8 cellular contexts compared by ENCODE assay signal in the genomic region with DNA sequence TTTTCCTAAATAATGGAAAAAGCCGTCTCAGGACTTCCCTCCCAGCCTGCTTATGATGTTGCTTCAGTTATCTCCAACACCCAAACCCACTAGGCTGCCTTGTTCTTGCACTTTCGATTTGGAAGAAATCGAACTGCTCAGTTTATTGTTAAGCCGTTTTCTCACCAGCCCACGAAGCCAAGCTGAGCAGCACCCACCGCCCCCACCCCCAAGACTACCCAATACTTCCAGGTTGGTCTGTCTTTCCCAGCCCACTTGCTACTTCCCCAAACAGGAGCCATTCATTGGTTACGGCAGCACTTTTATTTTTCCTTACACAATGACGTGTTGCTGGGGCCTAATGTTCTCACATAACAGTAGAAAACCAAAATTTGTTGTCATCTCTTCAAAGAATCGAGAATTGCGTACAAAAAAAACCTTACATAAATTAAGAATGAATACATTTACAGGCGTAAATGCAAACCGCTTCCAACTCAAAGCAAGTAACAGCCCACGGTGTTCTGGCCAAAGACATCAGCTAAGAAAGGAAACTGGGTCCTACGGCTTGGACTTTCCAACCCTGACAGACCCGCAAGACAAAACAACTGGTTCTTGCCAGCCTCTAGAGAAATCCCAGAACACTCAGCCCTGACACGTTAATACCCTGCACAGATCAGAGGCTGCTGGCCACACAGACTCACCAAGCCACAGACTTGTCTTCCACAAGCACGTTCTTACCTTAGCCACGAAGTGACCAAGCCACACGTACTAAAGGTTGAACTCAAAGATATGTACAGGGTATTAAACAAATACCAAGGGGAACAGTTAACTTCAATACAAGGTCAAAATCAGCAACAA. TPM values are rescaled to one million over a fixed set of nuclear protein-coding genes. Genes with fewer than 3 reads are reported as not detected.
DNase-seq lines count a peak whose midpoint lies in the region; ATAC-seq, FAIRE-seq and TF ChIP-seq lines count a peak whose summit lies in the region.

No MANE protein-coding gene starts in this region.

- H3K27ac Mint-ChIP-seq in activated T-cell treated with anti-CD3 and anti-CD28 coated beads, Interleukin-2, amount 50 U/mL, for 24 hours: peak overlapping the region; percentile 94

- peaks cover 4% of the 10 kb centered on the region for H3K9me3 ChIP-seq in left ventricle myocardium inferior (replicated peaks)
- H3K9me3 ChIP-seq in right atrium auricular region: no peaks in the 10 kb centered on the region
- no peaks in the 10 kb centered on the region for H3K9me3 ChIP-seq in small intestine (ENCODE audit: control insufficient read depth, low read depth)

- H3K27ac ChIP-seq in left ventricle myocardium inferior (replicated peaks) (peak overlapping the region; percentile 99), right atrium auricular region (peak overlapping the region; percentile 42 to 98), small intestine (ENCODE audit: low read depth in 1 of 2, low read length in 1 of 2) (peak overlapping the region; percentile 72 to 91)

- H3K27me3 Mint-ChIP-seq in activated T-cell treated with anti-CD3 and anti-CD28 coated beads, Interleukin-2, amount 50 U/mL, for 24 hours: no peaks in the 10 kb centered on the region

- H3K4me3 ChIP-seq in left ventricle myocardium inferior (peak overlapping the region; percentile 93), right atrium auricular region (peak overlapping the region; percentile 67 to 94), small intestine (ENCODE audit: low read depth in 1 of 2, low read length in 2 of 2) (peak overlapping the region; percentile 89 to 97)

- FAIRE-seq in small intestine (lab: Jason Lieb, UNC): no peak

- H3K4me1 Mint-ChIP-seq in activated T-cell treated with anti-CD3 and anti-CD28 coated beads, Interleukin-2, amount 50 U/mL, for 24 hours (ENCODE audit: low read depth): peaks cover 18% of the 10 kb centered on the region

- peaks cover 50% of the 10 kb centered on the region for H3K36me3 Mint-ChIP-seq in activated T-cell treated with anti-CD3 and anti-CD28 coated beads, Interleukin-2, amount 50 U/mL, for 24 hours (ENCODE audit: low read depth)

- H3K4me1 ChIP-seq in left ventricle myocardium inferior: peaks cover 58% of the 10 kb centered on the region
- H3K4me1 ChIP-seq in right atrium auricular region: peaks cover 0 to 32% of the 10 kb centered on the region in 2 donors
- H3K4me1 ChIP-seq in small intestine (ENCODE audit: control insufficient read depth in 2 of 2, insufficient read depth in 1 of 2, low read depth in 1 of 2, low read length in 1 of 2): peaks cover 0 to 2% of the 10 kb centered on the region in 2 donors

- intact Hi-C loops in left ventricle myocardium inferior (cut with micrococcal nuclease): no loop called here
- intact Hi-C loops in left cardiac atrium (cut with DNase I): loop anchor here in 1 of 2 donors (2.0 kb wide), 1 partner anchor 113 kb away; no protein-coding TSS in a partner anchor

- no peaks in the 10 kb centered on the region for H3K9me3 Mint-ChIP-seq in activated T-cell treated with anti-CD3 and anti-CD28 coated beads, Interleukin-2, amount 50 U/mL, for 24 hours

- H3K4me3 Mint-ChIP-seq in activated T-cell treated with anti-CD3 and anti-CD28 coated beads, Interleukin-2, amount 50 U/mL, for 24 hours: peak overlapping the region; percentile 94

- H3K27me3 ChIP-seq in left ventricle myocardium inferior (ENCODE audit: low read depth) (no peaks in the 10 kb centered on the region), right atrium auricular region (no peaks in the 10 kb centered on the region), small intestine (ENCODE audit: control insufficient read depth in 2 of 2, insufficient read depth in 2 of 2, low read length in 2 of 2) (no peaks in the 10 kb centered on the region)

- ATAC-seq in left cardiac atrium: no peak
- ATAC-seq in GM18502 (IDR thresholded peaks at IDR 0.05; ENCODE audit: poor library complexity, unreplicated experiment): no peak

- TF ChIP-seq CTCF in left ventricle myocardium inferior (IDR thresholded peaks at IDR 0.05; ENCODE audit: borderline replicate concordance) (no peak), right atrium auricular region (IDR thresholded peaks at IDR 0.05) (no peak)

- WGBS in small intestine, 3 donors: 2 to 5% (median 3%) methylated on average over 19 of the region's 19 CpGs

- H3K36me3 ChIP-seq in left ventricle myocardium inferior (peaks cover 40% of the 10 kb centered on the region), right atrium auricular region (peaks cover 39% of the 10 kb centered on the region), small intestine (ENCODE audit: control insufficient read depth in 2 of 2, insufficient read depth in 2 of 2, low read length in 2 of 2) (peaks cover 13 to 15% of the 10 kb centered on the region in 2 donors)

- no peak for DNase-seq in left ventricle myocardium inferior
- DNase-seq in left cardiac atrium: no peak
- peak; percentile 51 for DNase-seq in activated T-cell treated with anti-CD3 and anti-CD28 coated beads, Interleukin-2, amount 50 U/mL, for 24 hours
- DNase-seq in right atrium auricular region (ENCODE audit: low spot score): no peak
- DNase-seq in small intestine: no peak
- DNase-seq in NCI-H524 treated with DMSO at 0.1 percent for 48 hours (lab: John Stamatoyannopoulos, UW): no peak
- no peak for DNase-seq in NCI-H1436 (lab: John Stamatoyannopoulos, UW)

RNA-seq across cellular contexts. Expression of gene ACTG1, which starts 2.7 kb away (rescaled TPM):
- 342 TPM for total RNA-seq in left ventricle myocardium inferior
- total RNA-seq in left cardiac atrium: 1,000 to 10,000 TPM in 1 of 2 donors, 100 to 1,000 TPM in 1; 663 to 1,095 TPM
- total RNA-seq in right atrium auricular region: 1,000 to 10,000 TPM; 1,076 to 1,610 TPM
- polyA plus RNA-seq in small intestine: 1,000 to 10,000 TPM; 1,318 to 3,459 (median 1,629) TPM

RNA-seq across cellular contexts. Expression of gene FSCN2, which starts 18.3 kb away (rescaled TPM):
- total RNA-seq in left ventricle myocardium inferior (0.38 TPM), left cardiac atrium (under 1 TPM; 0.38 to 0.39 TPM), right atrium auricular region (under 1 TPM; 0.63 to 0.74 TPM)
- 1 to 10 TPM in 1 of 3 donors, not detected in 2; 1.3 TPM for polyA plus RNA-seq in small intestine

RNA-seq across cellular contexts. Expression of gene FAAP100, which starts 42.2 kb away (rescaled TPM):
- total RNA-seq in left ventricle myocardium inferior (15.9 TPM), left cardiac atrium (10 to 100 TPM; 11.6 to 15.7 TPM), right atrium auricular region (10 to 100 TPM; 12.8 to 13.7 TPM)
- 10 to 100 TPM; 24.5 to 30.2 (median 29.2) TPM for polyA plus RNA-seq in small intestine
